8 cellular contexts compared by ENCODE assay signal in genomic region chr5:124519396-124519795, GRCh38.
DNase-seq lines count a peak whose midpoint lies in the region; ATAC-seq and TF ChIP-seq lines count a peak whose summit lies in the region.

No MANE protein-coding gene starts in this region.

- DNase-seq in MCF 10A (ENCODE audit: unreplicated experiment): peak; percentile 70
- DNase-seq in breast epithelium (ENCODE audit: low spot score in 2 of 2): no peak
- peak; percentile 45 for DNase-seq in dermis blood vessel endothelial cell
- DNase-seq in NCI-H345 (lab: John Stamatoyannopoulos, UW): no peak
- DNase-seq in hippocampal formation (lab: John Stamatoyannopoulos, UW): no peak
- no peak for DNase-seq in CD4-positive, alpha-beta memory T cell
- no peak for DNase-seq in neuronal stem cell (ENCODE audit: low spot score)

- no peak overlapping the region for H3K9ac ChIP-seq in neuronal stem cell (ENCODE audit: low read depth, low read length, poor library complexity)

- H2AK5ac ChIP-seq in neuronal stem cell (ENCODE audit: low read depth, low read length): no peak overlapping the region

- no peak overlapping the region for H4K91ac ChIP-seq in neuronal stem cell (ENCODE audit: low read depth, low read length, poor library complexity)

- no peak overlapping the region for H3K4me3 Mint-ChIP-seq in MCF 10A (ENCODE audit: unreplicated experiment)
- no peak overlapping the region for H3K4me3 Mint-ChIP-seq in CD4-positive, alpha-beta memory T cell

- H2AFZ ChIP-seq in neuronal stem cell (ENCODE audit: low read length): no peak overlapping the region

- H3K4me2 ChIP-seq in neuronal stem cell (ENCODE audit: insufficient read depth, low read length, poor library complexity, severe bottlenecking): no peak overlapping the region

- no peaks in the 10 kb centered on the region for H3K9me3 ChIP-seq in breast epithelium
- H3K9me3 ChIP-seq in CD4-positive, alpha-beta memory T cell (ENCODE audit: control insufficient read depth in 1 of 2, low read length in 2 of 2): no peaks in the 10 kb centered on the region
- peaks cover 0 to 2% of the 10 kb centered on the region in 2 donors for H3K9me3 ChIP-seq in neuronal stem cell (replicated peaks in 1 of 2; ENCODE audit: control insufficient read depth in 2 of 2, insufficient read depth in 1 of 2, low read depth in 1 of 2, low read length in 2 of 2)

- H3K18ac ChIP-seq in neuronal stem cell (ENCODE audit: low read length): no peak overlapping the region

- H3K4ac ChIP-seq in neuronal stem cell (ENCODE audit: low read length): no peak overlapping the region

- H3K4me1 ChIP-seq in breast epithelium (no peaks in the 10 kb centered on the region), neuronal stem cell (ENCODE audit: control insufficient read depth in 2 of 2, insufficient read depth in 1 of 2, low read depth in 1 of 2, low read length in 2 of 2) (peaks cover 0 to 3% of the 10 kb centered on the region in 2 donors)
- H3K4me1 ChIP-seq in CD4-positive, alpha-beta memory T cell (ENCODE audit: insufficient read depth, low read length): no peaks in the 10 kb centered on the region

- H2BK12ac ChIP-seq in neuronal stem cell (ENCODE audit: low read length): no peak overlapping the region

- ATAC-seq in HG03520 (IDR thresholded peaks at IDR 0.05; ENCODE audit: unreplicated experiment): peak; percentile 73

- H3K27ac Mint-ChIP-seq in MCF 10A (ENCODE audit: low read depth, unreplicated experiment): peak overlapping the region; percentile 14
- H3K27ac Mint-ChIP-seq in CD4-positive, alpha-beta memory T cell: no peak overlapping the region

- whole genome bisulfite sequencing in neuronal stem cell (ENCODE audit: extremely low coverage in 2 of 2, insufficient read length in 2 of 2, insufficient replicate concordance in 1 of 2), 2 donors: no CpG with 5 or more reads among the region's 2 CpGs

- TF ChIP-seq POLR2A in breast epithelium (IDR thresholded peaks at IDR 0.05): no peak

- no peaks in the 10 kb centered on the region for H3K27me3 Mint-ChIP-seq in MCF 10A (ENCODE audit: insufficient read depth, unreplicated experiment)
- peaks cover 0 to 3% of the 10 kb centered on the region in 2 donors for H3K27me3 Mint-ChIP-seq in CD4-positive, alpha-beta memory T cell

- H2BK5ac ChIP-seq in neuronal stem cell (ENCODE audit: low read length): no peak overlapping the region

- no TSS peak for BruUV-seq in MCF 10A (replicated peaks; lab: Mats Ljungman, UMichigan)

- CTCF ChIA-PET in MCF 10A (lab: Yijun Ruan, JAX): no interaction called here
- CTCF ChIA-PET in CD4-positive, alpha-beta memory T cell (lab: Charles Lee; ENCODE audit: partially characterized antibody): no interaction called here

- no peaks in the 10 kb centered on the region for H3K79me1 ChIP-seq in neuronal stem cell (ENCODE audit: low read depth, low read length)

- no peak overlapping the region for H2BK120ac ChIP-seq in neuronal stem cell (ENCODE audit: low read depth, low read length)

- no peak overlapping the region for H3K23ac ChIP-seq in neuronal stem cell (ENCODE audit: low read depth, low read length, poor library complexity)

- no peak overlapping the region for H3K27ac ChIP-seq in breast epithelium
- no peak overlapping the region for H3K27ac ChIP-seq in CD4-positive, alpha-beta memory T cell (ENCODE audit: low read depth, low read length)
- H3K27ac ChIP-seq in neuronal stem cell (replicated peaks; ENCODE audit: low read length): no peak overlapping the region

- H3K36me3 Mint-ChIP-seq in MCF 10A (ENCODE audit: insufficient read depth, unreplicated experiment): no peaks in the 10 kb centered on the region
- H3K36me3 Mint-ChIP-seq in CD4-positive, alpha-beta memory T cell: no peaks in the 10 kb centered on the region

- POLR2A ChIA-PET in MCF 10A (lab: Yijun Ruan, JAX): interaction anchor here (0.7 to 1.7 kb wide), 2 partner anchors 8 to 260 kb away, joined by 3 to 4 read pairs; no protein-coding TSS in a partner anchor
- POLR2A ChIA-PET in CD4-positive, alpha-beta memory T cell (lab: Charles Lee; ENCODE audit: partially characterized antibody): no interaction called here

- H3K27me3 ChIP-seq in breast epithelium (no peaks in the 10 kb centered on the region), neuronal stem cell (ENCODE audit: control insufficient read depth in 3 of 3, insufficient read depth in 3 of 3, low read depth in 1 of 3, low read length in 3 of 3) (no peaks in the 10 kb centered on the region)
- no peaks in the 10 kb centered on the region for H3K27me3 ChIP-seq in CD4-positive, alpha-beta memory T cell (ENCODE audit: insufficient read depth, low read length)

- H3K4me3 ChIP-seq in breast epithelium: no peak overlapping the region
- H3K4me3 ChIP-seq in CD4-positive, alpha-beta memory T cell (ENCODE audit: low read length in 2 of 2): no peak overlapping the region
- no peak overlapping the region for H3K4me3 ChIP-seq in neuronal stem cell (ENCODE audit: low read length in 2 of 2)

- H3K9me3 Mint-ChIP-seq in MCF 10A (ENCODE audit: unreplicated experiment): no peaks in the 10 kb centered on the region
- peaks cover 0 to 4% (median 2%) of the 10 kb centered on the region in 8 donors for H3K9me3 Mint-ChIP-seq in CD4-positive, alpha-beta memory T cell

- H3K36me3 ChIP-seq in breast epithelium (no peaks in the 10 kb centered on the region), neuronal stem cell (replicated peaks in 1 of 2; ENCODE audit: control insufficient read depth in 2 of 2, insufficient read depth in 2 of 2, low read length in 2 of 2) (no peaks in the 10 kb centered on the region)
- H3K36me3 ChIP-seq in CD4-positive, alpha-beta memory T cell (ENCODE audit: insufficient read depth, low read length): no peaks in the 10 kb centered on the region

- intact Hi-C loops in MCF 10A (cut with micrococcal nuclease) (no loop called here), breast epithelium (cut with DNase I; ENCODE audit: low total_unique reads) (no loop called here)
- intact Hi-C loops in CD4-positive, alpha-beta memory T cell (cut with micrococcal nuclease): no loop called here

- no peak overlapping the region for H4K8ac ChIP-seq in neuronal stem cell (ENCODE audit: low read depth, low read length)

- no peak overlapping the region for H2BK15ac ChIP-seq in neuronal stem cell (ENCODE audit: low read length)

- no peak for TF ChIP-seq CTCF in MCF 10A (IDR thresholded peaks at IDR 0.05; ENCODE audit: unreplicated experiment)
- no peak for TF ChIP-seq CTCF in breast epithelium (IDR thresholded peaks at IDR 0.05)

- H3K14ac ChIP-seq in neuronal stem cell (ENCODE audit: low read length): no peak overlapping the region

- peaks cover 9% of the 10 kb centered on the region for H3K4me1 Mint-ChIP-seq in MCF 10A (ENCODE audit: insufficient read depth, unreplicated experiment)
- no peaks in the 10 kb centered on the region for H3K4me1 Mint-ChIP-seq in CD4-positive, alpha-beta memory T cell

Comparison
In these comparisons a context has a peak if more than half of its experiments do, and no peak if none do; other contexts are left out.
1. DNase-seq: peak in MCF 10A (single experiment) and dermis blood vessel endothelial cell (single experiment); none in breast epithelium (0 of 2), NCI-H345 (single experiment), hippocampal formation (0 of 2), CD4-positive, alpha-beta memory T cell (0 of 5) and neuronal stem cell (single experiment).